In genomic region chr20:917416-917815, GRCh38 we compare ENCODE assay signal across 27 cellular contexts. TPM values are rescaled to one million over a fixed set of nuclear protein-coding genes. Genes with fewer than 3 reads are reported as not detected.
"Had no signal": no experiment of that assay in that cellular context is flagged by ENCODE, and none has a peak within 500 bp of the region (broad histone marks: within the 10 kb centered on the region; RNA-seq: fewer than 3 reads in every experiment).

No MANE protein-coding gene starts in this region.

- H3K4me2 ChIP-seq: hepatocyte had no signal

- H3K9me3 ChIP-seq: gastrocnemius medialis, heart left ventricle, psoas muscle, sigmoid colon, testis, tibial nerve, upper lobe of left lung had no signal

- H3K27ac ChIP-seq: dorsolateral prefrontal cortex, epithelial cell of prostate, gastrocnemius medialis, heart left ventricle, hepatocyte, neural progenitor cell, psoas muscle, sigmoid colon, testis, tibial nerve, upper lobe of left lung had no signal

- H3K36me3 ChIP-seq: gastrocnemius medialis, heart left ventricle, neural progenitor cell, sigmoid colon, tibial nerve, upper lobe of left lung had no signal

- H3K4me1 ChIP-seq: sigmoid colon had no signal

- DNase-seq: dorsolateral prefrontal cortex; effector CD4-positive, alpha-beta T cell; foreskin fibroblast; gastrocnemius medialis; heart left ventricle; kidney; midbrain; naive thymus-derived CD4-positive, alpha-beta T cell; psoas muscle; right cardiac atrium; sigmoid colon; stimulated activated CD4-positive, alpha-beta T cell treated with anti-CD3 and anti-CD28 coated beads, Interleukin-4, amount 100 ng/mL, for 4 hours; stimulated activated naive CD8-positive, alpha-beta T cell treated with anti-CD3 and anti-CD28 coated beads, Interleukin-15, Interleukin-2, amounts not matched to agents 100 U/mL and 50 U/mL, for 24 hours; substantia nigra; testis; upper lobe of left lung had no signal

- H3K9ac ChIP-seq: neural progenitor cell had no signal

- H3K4me3 ChIP-seq: dorsolateral prefrontal cortex, gastrocnemius medialis, heart left ventricle, hepatocyte, lung, neural progenitor cell, psoas muscle, sigmoid colon, testis, tibial nerve, upper lobe of left lung had no signal

- H3K27me3 ChIP-seq: gastrocnemius medialis, heart left ventricle, hepatocyte, neural progenitor cell, testis, tibial nerve, upper lobe of left lung had no signal

- ATAC-seq: esophagus mucosa; gastrocnemius medialis; heart left ventricle; left lobe of liver; naive thymus-derived CD4-positive, alpha-beta T cell; psoas muscle; right cardiac atrium; stimulated activated memory B cell treated with anti-CD40 and anti-IgM and Interleukin-4, amounts not matched to agents 10 μg/mL and 1 μg/mL and 100 μg/mL, for 72 hours; stimulated activated naive CD8-positive, alpha-beta T cell treated with anti-CD3 and anti-CD28 coated beads, Interleukin-15, Interleukin-2, amounts not matched to agents 100 U/mL and 50 U/mL, for 24 hours had no signal

RNA-seq across cellular contexts. Expression of gene ANGPT4, which starts 1.3 kb away (rescaled TPM):
- total RNA-seq: glomerular endothelial cell; hepatocyte; naive thymus-derived CD4-positive, alpha-beta T cell; osteocyte; renal cortical epithelial cell had no signal
